ENCODE assay signal across 17 cellular contexts in the genomic region with DNA sequence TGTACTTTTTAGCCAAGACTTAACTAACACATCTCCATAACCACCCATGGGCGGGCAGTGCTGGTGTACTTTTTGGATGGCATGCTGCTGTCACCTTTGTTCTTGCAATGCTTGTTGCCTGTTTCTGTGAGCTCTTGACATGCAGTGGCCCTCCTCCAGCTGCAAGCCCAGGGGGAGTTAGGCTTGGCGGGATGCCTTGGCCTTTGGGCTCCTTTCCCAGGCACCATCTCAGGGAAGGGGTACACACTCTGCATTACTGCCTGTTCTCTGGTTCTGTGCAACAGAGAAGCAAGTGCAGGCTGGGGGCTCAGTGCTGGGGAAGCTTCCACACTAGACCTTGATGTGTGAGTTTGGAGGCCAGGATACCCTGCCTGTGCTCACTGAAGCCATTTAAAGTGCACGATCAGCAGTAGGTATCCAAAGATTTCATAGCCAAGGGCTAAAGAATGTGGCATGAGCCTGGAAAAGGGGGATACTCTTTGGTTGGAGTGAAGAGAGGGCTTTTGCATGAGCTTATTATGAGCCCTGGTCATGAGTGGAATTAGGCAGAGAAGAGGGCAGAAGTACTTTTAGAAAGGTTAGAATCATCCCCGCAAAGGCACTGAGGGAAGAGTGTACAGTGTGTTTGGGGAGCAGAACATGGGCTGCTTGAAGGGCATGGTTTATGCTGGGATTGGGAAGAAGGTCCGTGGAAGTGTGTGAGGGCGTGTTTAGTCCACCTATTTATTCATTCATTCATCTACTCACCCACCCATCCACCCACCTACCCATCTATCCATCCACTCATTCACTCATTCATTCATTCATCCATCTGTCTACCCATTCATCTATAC. TPM values are rescaled to one million over a fixed set of nuclear protein-coding genes. Genes with fewer than 3 reads are reported as not detected.
DNase-seq lines count a peak whose midpoint lies in the region; ATAC-seq and TF ChIP-seq lines count a peak whose summit lies in the region.
"Had no signal": no experiment of that assay in that cellular context is flagged by ENCODE, and none has a peak within 500 bp of the region (broad histone marks: within the 10 kb centered on the region; RNA-seq: fewer than 3 reads in every experiment).

No MANE protein-coding gene starts in this region.

- no peaks in the 10 kb centered on the region for H3K9me3 Mint-ChIP-seq in WTC11
- H3K9me3 Mint-ChIP-seq in stimulated activated effector memory CD8-positive, alpha-beta T cell treated with anti-CD3 and anti-CD28 coated beads, Interleukin-12 subunit alpha, Interleukin-12 subunit beta, amount 100 ng/mL, for 72 hours, result peaks cover 5% of the 10 kb centered on the region

- intact Hi-C loops in cardiac septum (cut with DNase I), result no loop called here
- intact Hi-C loops in Right ventricle myocardium inferior (cut with DNase I), result no loop called here

- no peak for TF ChIP-seq CTCF in WTC11 (IDR thresholded peaks at IDR 0.05)

- ATAC-seq in Right ventricle myocardium inferior (no peak), WTC11 (no peak), GM18909 (IDR thresholded peaks at IDR 0.05; ENCODE audit: poor library complexity, unreplicated experiment) (no peak)
- ATAC-seq in stimulated activated effector memory CD8-positive, alpha-beta T cell treated with anti-CD3 and anti-CD28 coated beads, Interleukin-12 subunit alpha, Interleukin-12 subunit beta, amount 100 ng/mL, for 72 hours, result no peak
- ATAC-seq: GM12878 had no signal

- CTCF ChIA-PET in WTC11 (lab: Charles Lee), result no interaction called here

- DNase-seq in cardiac septum (ENCODE audit: low spot score) (peak; percentile 35), Right ventricle myocardium inferior (ENCODE audit: missing footprints) (no peak), WTC11 (ENCODE audit: low spot score) (no peak), globus pallidus (ENCODE audit: low spot score) (peak; percentile 55)
- DNase-seq in stimulated activated effector memory CD8-positive, alpha-beta T cell treated with anti-CD3 and anti-CD28 coated beads, Interleukin-12 subunit alpha, Interleukin-12 subunit beta, amount 100 ng/mL, for 72 hours (ENCODE audit: low spot score in 2 of 2), result no peak
- DNase-seq: AML-193; CD4-positive, CD25-positive, alpha-beta regulatory T cell; DMS79; NCI-H1092; NCI-H226; NCI-H526; NK-92 treated with Interleukin-12 subunit alpha and Interleukin-12 subunit beta, amount 100 ng/mL, for 24 hours; OCI-M1; RPMI8226 had no signal

- POLR2A ChIA-PET in WTC11 (lab: Charles Lee), result no interaction called here

- no peak overlapping the region; the same call in 1 of the 2 replicates for H3K27ac Mint-ChIP-seq in WTC11
- H3K27ac Mint-ChIP-seq in stimulated activated effector memory CD8-positive, alpha-beta T cell treated with anti-CD3 and anti-CD28 coated beads, Interleukin-12 subunit alpha, Interleukin-12 subunit beta, amount 100 ng/mL, for 72 hours, result no peak overlapping the region

- peaks cover 91% of the 10 kb centered on the region for H3K36me3 Mint-ChIP-seq in WTC11
- peaks cover 64% of the 10 kb centered on the region for H3K36me3 Mint-ChIP-seq in stimulated activated effector memory CD8-positive, alpha-beta T cell treated with anti-CD3 and anti-CD28 coated beads, Interleukin-12 subunit alpha, Interleukin-12 subunit beta, amount 100 ng/mL, for 72 hours

- H3K4me3 Mint-ChIP-seq in WTC11, result no peak overlapping the region
- H3K4me3 Mint-ChIP-seq in stimulated activated effector memory CD8-positive, alpha-beta T cell treated with anti-CD3 and anti-CD28 coated beads, Interleukin-12 subunit alpha, Interleukin-12 subunit beta, amount 100 ng/mL, for 72 hours, result no peak overlapping the region
- H3K4me3 Mint-ChIP-seq: CD4-positive, CD25-positive, alpha-beta regulatory T cell had no signal

- peaks cover 19% of the 10 kb centered on the region for H3K4me1 Mint-ChIP-seq in WTC11
- H3K4me1 Mint-ChIP-seq in stimulated activated effector memory CD8-positive, alpha-beta T cell treated with anti-CD3 and anti-CD28 coated beads, Interleukin-12 subunit alpha, Interleukin-12 subunit beta, amount 100 ng/mL, for 72 hours, result peaks cover 6% of the 10 kb centered on the region

- peak overlapping the region; percentile 36 for H3K27ac ChIP-seq in temporal lobe (ENCODE audit: low read depth, low read length)

- no peaks in the 10 kb centered on the region for H3K27me3 Mint-ChIP-seq in WTC11 (ENCODE audit: low read depth)
- H3K27me3 Mint-ChIP-seq: CD4-positive, CD25-positive, alpha-beta regulatory T cell had no signal

TF ChIP-seq in WTC11, 78 proteins besides CTCF, POLR2A, EP300 and RAD21 (continues in another document):
- no peak for TF ChIP-seq NR1H2 (CRISPR knock-in tag; IDR thresholded peaks at IDR 0.05)
- TF ChIP-seq, protein P1, sequence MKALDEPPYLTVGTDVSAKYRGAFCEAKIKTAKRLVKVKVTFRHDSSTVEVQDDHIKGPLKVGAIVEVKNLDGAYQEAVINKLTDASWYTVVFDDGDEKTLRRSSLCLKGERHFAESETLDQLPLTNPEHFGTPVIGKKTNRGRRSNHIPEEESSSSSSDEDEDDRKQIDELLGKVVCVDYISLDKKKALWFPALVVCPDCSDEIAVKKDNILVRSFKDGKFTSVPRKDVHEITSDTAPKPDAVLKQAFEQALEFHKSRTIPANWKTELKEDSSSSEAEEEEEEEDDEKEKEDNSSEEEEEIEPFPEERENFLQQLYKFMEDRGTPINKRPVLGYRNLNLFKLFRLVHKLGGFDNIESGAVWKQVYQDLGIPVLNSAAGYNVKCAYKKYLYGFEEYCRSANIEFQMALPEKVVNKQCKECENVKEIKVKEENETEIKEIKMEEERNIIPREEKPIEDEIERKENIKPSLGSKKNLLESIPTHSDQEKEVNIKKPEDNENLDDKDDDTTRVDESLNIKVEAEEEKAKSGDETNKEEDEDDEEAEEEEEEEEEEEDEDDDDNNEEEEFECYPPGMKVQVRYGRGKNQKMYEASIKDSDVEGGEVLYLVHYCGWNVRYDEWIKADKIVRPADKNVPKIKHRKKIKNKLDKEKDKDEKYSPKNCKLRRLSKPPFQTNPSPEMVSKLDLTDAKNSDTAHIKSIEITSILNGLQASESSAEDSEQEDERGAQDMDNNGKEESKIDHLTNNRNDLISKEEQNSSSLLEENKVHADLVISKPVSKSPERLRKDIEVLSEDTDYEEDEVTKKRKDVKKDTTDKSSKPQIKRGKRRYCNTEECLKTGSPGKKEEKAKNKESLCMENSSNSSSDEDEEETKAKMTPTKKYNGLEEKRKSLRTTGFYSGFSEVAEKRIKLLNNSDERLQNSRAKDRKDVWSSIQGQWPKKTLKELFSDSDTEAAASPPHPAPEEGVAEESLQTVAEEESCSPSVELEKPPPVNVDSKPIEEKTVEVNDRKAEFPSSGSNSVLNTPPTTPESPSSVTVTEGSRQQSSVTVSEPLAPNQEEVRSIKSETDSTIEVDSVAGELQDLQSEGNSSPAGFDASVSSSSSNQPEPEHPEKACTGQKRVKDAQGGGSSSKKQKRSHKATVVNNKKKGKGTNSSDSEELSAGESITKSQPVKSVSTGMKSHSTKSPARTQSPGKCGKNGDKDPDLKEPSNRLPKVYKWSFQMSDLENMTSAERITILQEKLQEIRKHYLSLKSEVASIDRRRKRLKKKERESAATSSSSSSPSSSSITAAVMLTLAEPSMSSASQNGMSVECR (CRISPR knock-in tag; IDR thresholded peaks at IDR 0.05; ENCODE audit: borderline replicate concordance), result no peak
- TF ChIP-seq, protein P2, sequence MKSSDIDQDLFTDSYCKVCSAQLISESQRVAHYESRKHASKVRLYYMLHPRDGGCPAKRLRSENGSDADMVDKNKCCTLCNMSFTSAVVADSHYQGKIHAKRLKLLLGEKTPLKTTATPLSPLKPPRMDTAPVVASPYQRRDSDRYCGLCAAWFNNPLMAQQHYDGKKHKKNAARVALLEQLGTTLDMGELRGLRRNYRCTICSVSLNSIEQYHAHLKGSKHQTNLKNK (CRISPR knock-in tag; IDR thresholded peaks at IDR 0.05), result 0 out of 2 replicates have a peak, but pooled peaks have one; percentile 35
- TF ChIP-seq ZNF425 (CRISPR knock-in tag; conservative IDR thresholded peaks at IDR 0.05), result no peak
- TF ChIP-seq, protein P3, sequence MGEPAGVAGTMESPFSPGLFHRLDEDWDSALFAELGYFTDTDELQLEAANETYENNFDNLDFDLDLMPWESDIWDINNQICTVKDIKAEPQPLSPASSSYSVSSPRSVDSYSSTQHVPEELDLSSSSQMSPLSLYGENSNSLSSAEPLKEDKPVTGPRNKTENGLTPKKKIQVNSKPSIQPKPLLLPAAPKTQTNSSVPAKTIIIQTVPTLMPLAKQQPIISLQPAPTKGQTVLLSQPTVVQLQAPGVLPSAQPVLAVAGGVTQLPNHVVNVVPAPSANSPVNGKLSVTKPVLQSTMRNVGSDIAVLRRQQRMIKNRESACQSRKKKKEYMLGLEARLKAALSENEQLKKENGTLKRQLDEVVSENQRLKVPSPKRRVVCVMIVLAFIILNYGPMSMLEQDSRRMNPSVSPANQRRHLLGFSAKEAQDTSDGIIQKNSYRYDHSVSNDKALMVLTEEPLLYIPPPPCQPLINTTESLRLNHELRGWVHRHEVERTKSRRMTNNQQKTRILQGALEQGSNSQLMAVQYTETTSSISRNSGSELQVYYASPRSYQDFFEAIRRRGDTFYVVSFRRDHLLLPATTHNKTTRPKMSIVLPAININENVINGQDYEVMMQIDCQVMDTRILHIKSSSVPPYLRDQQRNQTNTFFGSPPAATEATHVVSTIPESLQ (CRISPR knock-in tag; IDR thresholded peaks at IDR 0.05), result no peak
- TF ChIP-seq USF1 (CRISPR knock-in tag; IDR thresholded peaks at IDR 0.05), result no peak

RNA-seq across cellular contexts. Expression of gene PSAT1, which starts 22.5 kb away (rescaled TPM):
- total RNA-seq in cardiac septum, result 0.73 TPM
- total RNA-seq in Right ventricle myocardium inferior, result 1.4 TPM
- total RNA-seq in WTC11 (2021), result 169 to 240 TPM (median 173 TPM) in 3 replicates
- 41.6 TPM for total RNA-seq in temporal lobe

Comparison
In these comparisons a context has a peak if more than half of its experiments do, and no peak if none do; other contexts are left out.
1. DNase-seq: peak in cardiac septum (single experiment) and globus pallidus (single experiment); none in Right ventricle myocardium inferior (single experiment), WTC11 (single experiment) and stimulated activated effector memory CD8-positive, alpha-beta T cell treated with anti-CD3 and anti-CD28 coated beads, Interleukin-12 subunit alpha, Interleukin-12 subunit beta, amount 100 ng/mL, for 72 hours (0 of 2).
2. RNA of gene PSAT1, which starts 22.5 kb away (total RNA-seq): 169 to 240 TPM in WTC11 and 41.6 TPM in temporal lobe (single experiment); 1.4 TPM in Right ventricle myocardium inferior (single experiment) and 0.73 TPM in cardiac septum (single experiment); every median in the first group is over 10 times any median in the second.